19 cellular contexts compared by ENCODE assay signal in the genomic region with DNA sequence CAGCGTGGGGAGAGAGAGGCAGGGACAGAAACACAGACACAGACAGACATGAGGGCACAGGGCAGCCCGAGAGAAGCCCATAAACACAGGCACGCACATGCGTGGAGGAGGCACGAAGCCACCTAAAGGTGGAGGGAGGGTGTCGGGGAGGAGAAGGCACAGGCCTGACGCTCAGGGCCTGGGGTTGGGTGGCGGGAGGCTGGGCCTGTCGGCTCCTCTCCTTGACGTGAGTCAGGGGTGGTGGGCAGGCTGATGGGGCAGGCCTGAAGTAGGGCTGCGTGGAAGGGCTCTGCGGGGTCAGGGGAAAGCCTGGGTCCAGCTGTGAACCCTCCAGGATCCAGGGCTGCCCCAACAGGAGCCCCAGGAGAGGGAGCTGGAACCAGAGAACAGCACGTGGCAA.
DNase-seq lines count a peak whose midpoint lies in the region; ATAC-seq, FAIRE-seq and TF ChIP-seq lines count a peak whose summit lies in the region.
"Had no signal": no experiment of that assay in that cellular context is flagged by ENCODE, and none has a peak within 500 bp of the region (broad histone marks: within the 10 kb centered on the region; RNA-seq: fewer than 3 reads in every experiment).

No MANE protein-coding gene starts in this region.

- peak overlapping the region; percentile 82 for H3K27ac Mint-ChIP-seq in T-helper 2 cell treated with Interferon-gamma antibody and Interleukin-4, amounts not matched to agents 5 μg/mL and 100 μg/mL, for 36 hours
- peak overlapping the region; percentile 58 to 92 (median 58) for H3K27ac Mint-ChIP-seq in nephron
- no peak overlapping the region for H3K27ac Mint-ChIP-seq in CD8-positive, alpha-beta T cell

- DNase-seq in T-helper 2 cell treated with Interferon-gamma antibody and Interleukin-4, amounts not matched to agents 5 μg/mL and 100 μg/mL, for 36 hours (ENCODE audit: low spot score) = no peak
- DNase-seq in T-helper 2 cell (no peak), PC-9 (no peak), GM12878 (ENCODE audit: low read depth, low spot score) (no peak), NCI-H128 (lab: John Stamatoyannopoulos, UW; ENCODE audit: unreplicated experiment) (no peak), NCI-H2107 treated with DMSO at 0.1 percent for 48 hours (lab: John Stamatoyannopoulos, UW; ENCODE audit: unreplicated experiment) (no peak)
- DNase-seq in CD8-positive, alpha-beta T cell = no peak
- DNase-seq: activated CD4-positive, alpha-beta T cell treated with anti-CD3 and anti-CD28 coated beads for 4 hours; activated T-cell treated with anti-CD3 and anti-CD28 coated beads, Interleukin-2, amount 50 U/mL, for 1 hour; cerebellar nuclear complex; DMS 273 treated with DMSO at 0.1 percent for 48 hours; effector memory CD4-positive, alpha-beta T cell; naive B cell; spleen; stimulated activated CD8-positive, alpha-beta memory T cell treated with anti-CD3 and anti-CD28 coated beads, Interleukin-4, amount 100 ng/mL, for 48 hours had no signal

- H3K79me2 ChIP-seq in PC-9 (ENCODE audit: low read depth) (no peaks in the 10 kb centered on the region), GM12878 (ENCODE audit: control insufficient read depth, insufficient read depth, low read length) (no peaks in the 10 kb centered on the region)

- H3K4me1 Mint-ChIP-seq in T-helper 2 cell treated with Interferon-gamma antibody and Interleukin-4, amounts not matched to agents 5 μg/mL and 100 μg/mL, for 36 hours (ENCODE audit: low read depth) = peaks cover 4% of the 10 kb centered on the region
- H3K4me1 Mint-ChIP-seq in nephron = peaks cover 50% of the 10 kb centered on the region
- peaks cover 8% of the 10 kb centered on the region for H3K4me1 Mint-ChIP-seq in CD8-positive, alpha-beta T cell (ENCODE audit: low read depth)

- BruUV-seq in PC-9 (replicated peaks; lab: Mats Ljungman, UMichigan) = no TSS peak
- no TSS peak for BruUV-seq in GM12878 (replicated peaks; lab: Mats Ljungman, UMichigan)

- RAD21 ChIA-PET in GM12878 (lab: Charles Lee; ENCODE audit: unreplicated experiment) = no interaction called here

- intact Hi-C loops in PC-9 (cut with micrococcal nuclease; ENCODE audit: unreplicated experiment) = loop anchor here (1.0 to 5.0 kb wide), 3 partner anchors 17 to 92 kb away; no protein-coding TSS in a partner anchor
- intact Hi-C loops in GM12878 (cut with micrococcal nuclease; ENCODE audit: unreplicated experiment) = no loop called here
- intact Hi-C loops in CD8-positive, alpha-beta T cell (cut with DNase I, micrococcal nuclease) = no loop called here

- no peak for FAIRE-seq in GM12878 (lab: Jason Lieb, UNC)
- FAIRE-seq: GM12892 had no signal

- H3F3A ChIP-seq in PC-9 (ENCODE audit: insufficient read depth, low read depth) = peaks cover 35% of the 10 kb centered on the region

- SMC1A ChIA-PET in GM12878 (lab: Charles Lee; ENCODE audit: uncharacterized antibody, unreplicated experiment) = no interaction called here

- H3K27me3 ChIP-seq in PC-9 (ENCODE audit: insufficient read depth, low read depth) = no peaks in the 10 kb centered on the region
- H3K27me3 ChIP-seq in GM12878 (replicated peaks in 1 of 2; ENCODE audit: control insufficient read depth in 2 of 2, insufficient read depth in 2 of 2, low read length in 1 of 2) = peaks cover 1 to 9% of the 10 kb centered on the region in 2 experiments; a peak in 3 of 4 replicates
- H3K27me3 ChIP-seq in CD8-positive, alpha-beta T cell (ENCODE audit: insufficient read depth, low read length) = no peaks in the 10 kb centered on the region

- no peak overlapping the region for H3K9ac ChIP-seq in GM12878 (ENCODE audit: control insufficient read depth, insufficient read depth, low read length)
- H3K9ac ChIP-seq: KMS-11 had no signal

- H4K20me1 ChIP-seq in PC-9 (ENCODE audit: insufficient read depth) (no peaks in the 10 kb centered on the region), GM12878 (ENCODE audit: control insufficient read depth, insufficient read depth) (no peaks in the 10 kb centered on the region)

- peak overlapping the region; percentile 39 for H3K4me2 ChIP-seq in PC-9
- no peak overlapping the region for H3K4me2 ChIP-seq in GM12878 (ENCODE audit: control insufficient read depth, insufficient read depth)
- H3K4me2 ChIP-seq: KMS-11 had no signal

- H3K27me3 Mint-ChIP-seq in T-helper 2 cell treated with Interferon-gamma antibody and Interleukin-4, amounts not matched to agents 5 μg/mL and 100 μg/mL, for 36 hours (ENCODE audit: low read depth) = no peaks in the 10 kb centered on the region
- peaks cover 4% of the 10 kb centered on the region for H3K27me3 Mint-ChIP-seq in nephron (ENCODE audit: low read depth)
- peaks cover 5% of the 10 kb centered on the region for H3K27me3 Mint-ChIP-seq in CD8-positive, alpha-beta T cell (ENCODE audit: low read depth)

- no peaks in the 10 kb centered on the region for H3K9me3 Mint-ChIP-seq in T-helper 2 cell treated with Interferon-gamma antibody and Interleukin-4, amounts not matched to agents 5 μg/mL and 100 μg/mL, for 36 hours
- H3K9me3 Mint-ChIP-seq in nephron = no peaks in the 10 kb centered on the region
- H3K9me3 Mint-ChIP-seq in CD8-positive, alpha-beta T cell = no peaks in the 10 kb centered on the region
- H3K9me3 Mint-ChIP-seq: naive B cell had no signal

- POLR2A ChIA-PET in PC-9 (lab: Charles Lee; ENCODE audit: unreplicated experiment) (no interaction called here), GM12878 (lab: Charles Lee) (no interaction called here)
- POLR2A ChIA-PET in CD8-positive, alpha-beta T cell (lab: Charles Lee) = no interaction called here

- H3K4me3 Mint-ChIP-seq in T-helper 2 cell treated with Interferon-gamma antibody and Interleukin-4, amounts not matched to agents 5 μg/mL and 100 μg/mL, for 36 hours = peak overlapping the region; percentile 3
- H3K4me3 Mint-ChIP-seq in nephron = peak overlapping the region in 2 of 3 experiments; percentile 2 to 34
- H3K4me3 Mint-ChIP-seq in CD8-positive, alpha-beta T cell = no peak overlapping the region
- H3K4me3 Mint-ChIP-seq: naive B cell had no signal

- TF ChIP-seq CTCF in PC-9 (conservative IDR thresholded peaks at IDR 0.05) = no peak
- TF ChIP-seq CTCF in GM12878 (IDR thresholded peaks at IDR 0.05 in 2 of 3, conservative IDR thresholded peaks at IDR 0.05 in 1 of 3; ENCODE audit: control insufficient read depth in 2 of 3, extremely low read depth in 1 of 3, insufficient read depth in 1 of 3, low read depth in 3 of 3, low read length in 3 of 3) = no peak
- no peak for TF ChIP-seq CTCF in nephron (IDR thresholded peaks at IDR 0.05; ENCODE audit: unreplicated experiment in 3 of 3)
- TF ChIP-seq CTCF in CD8-positive, alpha-beta T cell (IDR thresholded peaks at IDR 0.05) = no peak

- TF ChIP-seq POLR2A in GM12878 (IDR thresholded peaks at IDR 0.05; ENCODE audit: low read depth, low read length) = no peak

- WGBS in GM12878 (ENCODE audit: insufficient coverage, insufficient replicate concordance, low lambda C conversion rate, missing lambda C conversion rate) = 26% methylated on average over 13 of the region's 13 CpGs

- peak; percentile 15; the same call in 2 of the 3 replicates for ATAC-seq in GM12878
- ATAC-seq in CD8-positive, alpha-beta T cell = no peak

- no peaks in the 10 kb centered on the region for H3K9me3 ChIP-seq in PC-9 (ENCODE audit: insufficient read depth, low read depth)
- H3K9me3 ChIP-seq in GM12878 (replicated peaks; ENCODE audit: control insufficient read depth, insufficient read depth, low read length) = no peaks in the 10 kb centered on the region
- no peaks in the 10 kb centered on the region for H3K9me3 ChIP-seq in CD8-positive, alpha-beta T cell (ENCODE audit: low read length)
- H3K9me3 ChIP-seq: spleen, thoracic aorta had no signal

- no peaks in the 10 kb centered on the region for H3K9me2 ChIP-seq in PC-9 (ENCODE audit: insufficient read depth)

- TF ChIP-seq EP300 in GM12878 (IDR thresholded peaks at IDR 0.05; ENCODE audit: borderline replicate concordance in 1 of 2, control insufficient read depth in 1 of 2, low read depth in 2 of 2, low read length in 2 of 2) = no peak

- H3K4me3 ChIP-seq in PC-9 (no peak overlapping the region), GM12878 (no peak overlapping the region)
- no peak overlapping the region for H3K4me3 ChIP-seq in CD8-positive, alpha-beta T cell (ENCODE audit: low read depth, low read length)
- H3K4me3 ChIP-seq: spleen, thoracic aorta had no signal

- CTCF ChIA-PET in PC-9 (lab: Charles Lee) (interaction anchor here (0.6 kb wide), 1 partner anchor 21 kb away, joined by 12 read pairs; no protein-coding TSS in a partner anchor), GM12878 (lab: Yijun Ruan, JAX) (no interaction called here)
- CTCF ChIA-PET in CD8-positive, alpha-beta T cell (lab: Charles Lee) = interaction anchor here (1.8 kb wide), 1 partner anchor 142 kb away, joined by 6 read pairs; no protein-coding TSS in a partner anchor

- H2AFZ ChIP-seq in PC-9 = no peak overlapping the region
- no peak overlapping the region for H2AFZ ChIP-seq in GM12878 (ENCODE audit: control insufficient read depth, low read depth, low read length)

- no peak for TF ChIP-seq RAD21 in GM12878 (IDR thresholded peaks at IDR 0.05; ENCODE audit: insufficient read depth, low read depth, low read length)

- H3K27ac ChIP-seq in PC-9 (no peak overlapping the region), GM12878 (ENCODE audit: control insufficient read depth, insufficient read depth) (no peak overlapping the region)
- H3K27ac ChIP-seq in CD8-positive, alpha-beta T cell (ENCODE audit: low read depth, low read length) = no peak overlapping the region
- H3K27ac ChIP-seq: KMS-11, thoracic aorta had no signal

- no peaks in the 10 kb centered on the region for H3K36me3 Mint-ChIP-seq in T-helper 2 cell treated with Interferon-gamma antibody and Interleukin-4, amounts not matched to agents 5 μg/mL and 100 μg/mL, for 36 hours (ENCODE audit: low read depth)
- H3K36me3 Mint-ChIP-seq in nephron (ENCODE audit: low read depth) = no peaks in the 10 kb centered on the region
- no peaks in the 10 kb centered on the region for H3K36me3 Mint-ChIP-seq in CD8-positive, alpha-beta T cell

- peaks cover 61% of the 10 kb centered on the region for H3K4me1 ChIP-seq in PC-9 (replicated peaks; ENCODE audit: insufficient read depth)
- no peaks in the 10 kb centered on the region for H3K4me1 ChIP-seq in GM12878 (ENCODE audit: control insufficient read depth, insufficient read depth, low read length)
- peaks cover 33% of the 10 kb centered on the region for H3K4me1 ChIP-seq in CD8-positive, alpha-beta T cell (ENCODE audit: insufficient read depth, low read length)

- in situ Hi-C loops in GM12878 (cut with MboI) = no loop called here

- H3K36me3 ChIP-seq in PC-9 (ENCODE audit: low read depth) (no peaks in the 10 kb centered on the region), GM12878 (ENCODE audit: control insufficient read depth in 2 of 2, insufficient read depth in 2 of 2, low read length in 1 of 2) (no peaks in the 10 kb centered on the region)
- H3K36me3 ChIP-seq in CD8-positive, alpha-beta T cell (ENCODE audit: insufficient read depth, low read length) = no peaks in the 10 kb centered on the region
- H3K36me3 ChIP-seq: spleen, thoracic aorta had no signal

TF ChIP-seq in GM12878, 131 proteins besides CTCF, POLR2A, EP300 and RAD21 (continues in another document):
- TF ChIP-seq NFXL1 (IDR thresholded peaks at IDR 0.05; ENCODE audit: borderline replicate concordance) (no peak), POLR2AphosphoS5 (IDR thresholded peaks at IDR 0.05; ENCODE audit: low read length) (no peak), MXI1 (IDR thresholded peaks at IDR 0.05; ENCODE audit: low read depth, low read length) (no peak)
